Comparison of ENCODE assay signal across 18 cellular contexts in the genomic region with DNA sequence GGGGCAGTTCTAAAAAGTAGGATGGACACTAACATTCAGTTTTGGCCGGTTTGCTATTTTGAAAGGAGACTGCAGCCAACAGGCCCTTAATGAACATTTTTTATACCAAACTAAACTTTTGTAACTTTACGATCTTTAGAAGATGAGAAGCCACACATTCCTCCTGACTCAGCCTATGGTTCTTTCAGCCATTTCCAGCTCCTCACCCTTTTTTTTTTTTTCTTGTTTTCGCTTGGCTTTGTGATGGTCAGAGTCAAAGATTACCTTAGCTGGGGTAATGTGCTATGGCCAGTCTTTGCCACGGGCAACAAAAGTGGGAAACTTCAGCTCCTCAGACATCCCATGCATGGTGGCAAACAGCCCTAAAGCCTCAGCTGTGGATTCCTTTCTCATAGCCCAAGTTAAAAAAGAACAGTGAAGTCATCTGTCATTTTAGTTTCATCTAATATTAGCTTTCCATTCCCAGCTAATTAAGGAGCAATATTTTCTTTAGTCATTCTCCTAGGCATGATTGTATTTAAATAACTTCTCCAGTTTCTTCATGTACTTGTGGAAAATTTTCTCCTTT.
DNase-seq lines count a peak whose midpoint lies in the region; ATAC-seq and TF ChIP-seq lines count a peak whose summit lies in the region.
"Had no signal": no experiment of that assay in that cellular context is flagged by ENCODE, and none has a peak within 500 bp of the region (broad histone marks: within the 10 kb centered on the region; RNA-seq: fewer than 3 reads in every experiment).

No MANE protein-coding gene starts in this region.

- H3K27ac ChIP-seq in IMR-90 (ENCODE audit: insufficient read depth, low read length) (no peak overlapping the region), RWPE1 (no peak overlapping the region), right cardiac atrium (ENCODE audit: low read length) (no peak overlapping the region)
- H3K27ac ChIP-seq: SK-N-MC had no signal

- BruUV-seq in IMR-90 (replicated peaks; lab: Mats Ljungman, UMichigan), result no TSS peak

- no peak for TF ChIP-seq POLR2A in IMR-90 (IDR thresholded peaks at IDR 0.05; ENCODE audit: low read depth, low read length)

- H2BK120ac ChIP-seq in IMR-90 (ENCODE audit: low read depth, low read length), result no peak overlapping the region; the same call in 1 of the 2 replicates

- TF ChIP-seq CTCF in AG09309 (IDR thresholded peaks at IDR 0.05; ENCODE audit: control insufficient read depth, insufficient read depth, low read depth, low read length, missing control alignments) (no peak), IMR-90 (conservative IDR thresholded peaks at IDR 0.05; ENCODE audit: low read depth, low read length) (no peak), choroid plexus epithelial cell (conservative IDR thresholded peaks at IDR 0.05; ENCODE audit: low read depth, low read length) (no peak), RWPE1 (conservative IDR thresholded peaks at IDR 0.05; ENCODE audit: low read depth) (no peak)

- 0 out of 2 replicates have a peak overlapping the region, but pooled peaks have one; percentile 22 for H2BK20ac ChIP-seq in IMR-90 (ENCODE audit: low read depth, low read length)

- H2BK5ac ChIP-seq in IMR-90 (ENCODE audit: low read depth, low read length, poor library complexity, severe bottlenecking), result peak overlapping the region; percentile 56

- H3K4me2 ChIP-seq in IMR-90 (ENCODE audit: low read depth, low read length), result no peak overlapping the region

- DNase-seq in AG09309 (ENCODE audit: low read depth) (peak; percentile 49), IMR-90 (peak; percentile 2), choroid plexus epithelial cell (ENCODE audit: low read depth) (peak; percentile 44), myocyte (ENCODE audit: low read depth) (peak; percentile 90), RWPE1 (ENCODE audit: low spot score) (no peak), HAP-1 (ENCODE audit: low spot score in 2 of 2) (no peak), right cardiac atrium (no peak)
- DNase-seq: activated CD4-positive, alpha-beta T cell treated with anti-CD3 and anti-CD28 coated beads, Interleukin-2, amount 50 U/mL, for 48 hours; activated T-cell treated with anti-CD3 and anti-CD28 coated beads, Interleukin-2, amount 50 U/mL, for 72 hours; AML-193; heart right ventricle; MG63; NCI-H187; NCI-H510A; stimulated activated naive B cell treated with anti-CD40 and anti-IgM and Interleukin-4, amounts not matched to agents 10 μg/mL and 1 μg/mL and 100 μg/mL, for 72 hours; trophoblast cell had no signal

- no peaks in the 10 kb centered on the region for H3K27me3 ChIP-seq in IMR-90 (ENCODE audit: control insufficient read depth, insufficient read depth, low read length)
- no peaks in the 10 kb centered on the region for H3K27me3 ChIP-seq in HAP-1 (ENCODE audit: low read depth)
- no peaks in the 10 kb centered on the region for H3K27me3 ChIP-seq in right cardiac atrium (ENCODE audit: control insufficient read depth, insufficient read depth)
- H3K27me3 ChIP-seq: heart right ventricle, MG63 had no signal

- no peak overlapping the region for H4K91ac ChIP-seq in IMR-90 (ENCODE audit: insufficient read depth, low read depth, low read length)

- H3K56ac ChIP-seq in IMR-90 (ENCODE audit: extremely low read depth, insufficient read depth, low read length), result no peak overlapping the region

- no peak overlapping the region for H2AFZ ChIP-seq in IMR-90 (replicated peaks; ENCODE audit: low read length, poor library complexity)

- H2BK15ac ChIP-seq in IMR-90 (ENCODE audit: low read depth, low read length), result no peak overlapping the region

- intact Hi-C loops in IMR-90 (cut with micrococcal nuclease), result no loop called here
- intact Hi-C loops in right cardiac atrium (cut with DNase I), result no loop called here

- H3K14ac ChIP-seq in IMR-90 (replicated peaks; ENCODE audit: low read depth, low read length), result no peak overlapping the region

- no CpG with 5 or more reads among the region's 4 CpGs for WGBS in IMR-90 (ENCODE audit: extremely low coverage in 2 of 2, insufficient read length in 1 of 2), 2 experiments
- WGBS in right cardiac atrium, result 72% methylated on average over 4 of the region's 4 CpGs

- H3K18ac ChIP-seq in IMR-90 (ENCODE audit: low read depth, low read length), result peak overlapping the region; percentile 20; the same call in 1 of the 2 replicates

- H3K4me1 ChIP-seq in IMR-90 (ENCODE audit: control insufficient read depth, insufficient read depth, low read length) (0 out of 2 replicates have a peak, but pooled peaks cover 2% of the 10 kb centered on the region), HAP-1 (no peaks in the 10 kb centered on the region), right cardiac atrium (ENCODE audit: control insufficient read depth, insufficient read depth, low read length) (no peaks in the 10 kb centered on the region)

- no peaks in the 10 kb centered on the region for H3K36me3 ChIP-seq in IMR-90 (ENCODE audit: control insufficient read depth, insufficient read depth, low read length)
- no peaks in the 10 kb centered on the region for H3K36me3 ChIP-seq in HAP-1 (replicated peaks)
- H3K36me3 ChIP-seq: heart right ventricle, MG63 had no signal

- in situ Hi-C loops in IMR-90 (cut with MboI; ENCODE audit: low sequenced_read_pairs) (no loop called here), HAP-1 (cut with MboI; ENCODE audit: low sequenced_read_pairs) (no loop called here)

- TF ChIP-seq RAD21 in IMR-90 (IDR thresholded peaks at IDR 0.05; ENCODE audit: low read length), result no peak

- H4K20me1 ChIP-seq in IMR-90 (ENCODE audit: insufficient read depth, low read length), result no peaks in the 10 kb centered on the region

- no peaks in the 10 kb centered on the region for H3K79me1 ChIP-seq in IMR-90 (ENCODE audit: low read depth in 1 of 2, low read length in 2 of 2)

- 0 out of 2 replicates have a peak overlapping the region, but pooled peaks have one; percentile 25 for H3K4ac ChIP-seq in IMR-90 (ENCODE audit: low read depth, low read length)

- H3K23ac ChIP-seq in IMR-90 (ENCODE audit: low read depth, low read length), result no peak overlapping the region

- no peaks in the 10 kb centered on the region for H3K9me3 ChIP-seq in IMR-90 (ENCODE audit: control insufficient read depth, insufficient read depth, low read length)
- H3K9me3 ChIP-seq in HAP-1, result no peaks in the 10 kb centered on the region
- H3K9me3 ChIP-seq in right cardiac atrium (ENCODE audit: control insufficient read depth, low read length), result no peaks in the 10 kb centered on the region
- H3K9me3 ChIP-seq: heart right ventricle, MG63 had no signal

- ATAC-seq in IMR-90 (ENCODE audit: low read depth) (peak; percentile 14; the same call in 1 of the 2 replicates), HG03571 (IDR thresholded peaks at IDR 0.05; ENCODE audit: unreplicated experiment) (no peak), right cardiac atrium (no peak)
- ATAC-seq: activated T-cell treated with anti-CD3 and anti-CD28 coated beads, Interleukin-2, amount 50 U/mL, for 72 hours; stimulated activated naive B cell treated with anti-CD40 and anti-IgM and Interleukin-4, amounts not matched to agents 10 μg/mL and 1 μg/mL and 100 μg/mL, for 72 hours had no signal

- H2AK9ac ChIP-seq in IMR-90 (replicated peaks; ENCODE audit: low read depth, low read length, poor library complexity), result no peak overlapping the region

- no peaks in the 10 kb centered on the region for H3K9me1 ChIP-seq in IMR-90 (ENCODE audit: insufficient read depth, low read length)

- H4K5ac ChIP-seq in IMR-90 (ENCODE audit: low read depth, low read length), result no peak overlapping the region

- H4K8ac ChIP-seq in IMR-90 (ENCODE audit: low read depth in 2 of 2, low read length in 2 of 2), result no peak overlapping the region

- CTCF ChIA-PET in IMR-90 (lab: Yijun Ruan, JAX) (interaction anchor here (0.6 to 1.3 kb wide), 3 partner anchors 12 to 470 kb away, joined by 3 read pairs; no protein-coding TSS in a partner anchor), RWPE1 (lab: Yijun Ruan, JAX) (no interaction called here)

- H3K4me3 ChIP-seq in AG09309 (ENCODE audit: control insufficient read depth, low read depth, low read length), result no peak overlapping the region
- H3K4me3 ChIP-seq in IMR-90 (ENCODE audit: insufficient read depth, low read depth, low read length), result no peak overlapping the region
- H3K4me3 ChIP-seq in choroid plexus epithelial cell (ENCODE audit: low read depth, low read length), result no peak overlapping the region
- H3K4me3 ChIP-seq in HAP-1, result no peak overlapping the region
- H3K4me3 ChIP-seq in right cardiac atrium (ENCODE audit: low read length), result no peak overlapping the region
- H3K4me3 ChIP-seq: heart right ventricle, MG63, SK-N-MC had no signal

- H2AK5ac ChIP-seq in IMR-90 (ENCODE audit: low read depth, low read length), result no peak overlapping the region

- POLR2A ChIA-PET in IMR-90 (lab: Charles Lee; ENCODE audit: unreplicated experiment) (interaction anchor here (0.6 kb wide), 1 partner anchor 27 kb away, joined by 3 read pairs; no protein-coding TSS in a partner anchor), RWPE1 (lab: Yijun Ruan, JAX; ENCODE audit: low non-redundant PET) (no interaction called here)

- dilution Hi-C loops in IMR-90 (cut with HindIII; ENCODE audit: low sequenced_read_pairs, unreplicated experiment), result no loop called here

- no peak overlapping the region for H3K9ac ChIP-seq in IMR-90 (ENCODE audit: low read depth, low read length)

TF ChIP-seq in IMR-90, 13 proteins besides CTCF, POLR2A, EP300 and RAD21:
- TF ChIP-seq CEBPB (IDR thresholded peaks at IDR 0.05; ENCODE audit: low read depth, low read length) (no peak), SMC3 (IDR thresholded peaks at IDR 0.05; ENCODE audit: low read depth, low read length) (no peak), BHLHE40 (IDR thresholded peaks at IDR 0.05; ENCODE audit: low read depth, low read length) (no peak), RFX5 (IDR thresholded peaks at IDR 0.05; ENCODE audit: low read depth, low read length) (no peak), MAFK (IDR thresholded peaks at IDR 0.05; ENCODE audit: low read depth, low read length) (no peak)
- TF ChIP-seq, protein P1, sequence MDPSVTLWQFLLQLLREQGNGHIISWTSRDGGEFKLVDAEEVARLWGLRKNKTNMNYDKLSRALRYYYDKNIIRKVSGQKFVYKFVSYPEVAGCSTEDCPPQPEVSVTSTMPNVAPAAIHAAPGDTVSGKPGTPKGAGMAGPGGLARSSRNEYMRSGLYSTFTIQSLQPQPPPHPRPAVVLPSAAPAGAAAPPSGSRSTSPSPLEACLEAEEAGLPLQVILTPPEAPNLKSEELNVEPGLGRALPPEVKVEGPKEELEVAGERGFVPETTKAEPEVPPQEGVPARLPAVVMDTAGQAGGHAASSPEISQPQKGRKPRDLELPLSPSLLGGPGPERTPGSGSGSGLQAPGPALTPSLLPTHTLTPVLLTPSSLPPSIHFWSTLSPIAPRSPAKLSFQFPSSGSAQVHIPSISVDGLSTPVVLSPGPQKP (IDR thresholded peaks at IDR 0.05; ENCODE audit: borderline replicate concordance, low read depth, low read length), result no peak

Comparison
In these comparisons a context has a peak if more than half of its experiments do, and no peak if none do; other contexts are left out.
1. DNase-seq: peak in AG09309 (single experiment), IMR-90 (single experiment), choroid plexus epithelial cell (single experiment) and myocyte (single experiment); none in RWPE1 (single experiment), HAP-1 (0 of 2) and right cardiac atrium (0 of 3).